Comparison of ENCODE assay signal across 32 cellular contexts in the genomic region with DNA sequence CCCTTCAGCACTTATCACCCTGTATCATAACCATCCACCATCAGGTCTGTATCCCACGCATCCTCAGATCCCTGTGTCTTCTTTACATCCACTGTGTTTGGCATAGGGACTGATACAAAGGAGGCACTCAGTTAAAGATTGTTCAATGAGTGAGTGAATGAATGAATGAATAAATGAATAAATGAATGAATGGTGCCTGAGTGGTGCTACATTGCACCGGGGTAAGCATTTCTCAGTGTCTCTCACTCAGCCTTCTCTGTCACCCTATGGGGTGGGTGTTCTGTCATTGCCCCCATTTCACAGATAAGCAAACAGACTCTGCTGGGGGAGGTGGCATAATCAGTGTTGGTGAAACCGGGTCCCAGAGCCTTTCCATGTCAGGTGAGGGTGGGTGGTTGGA. TPM values are rescaled to one million over a fixed set of nuclear protein-coding genes. Genes with fewer than 3 reads are reported as not detected.
DNase-seq lines count a peak whose midpoint lies in the region; ATAC-seq, FAIRE-seq and TF ChIP-seq lines count a peak whose summit lies in the region.
"Had no signal": no experiment of that assay in that cellular context is flagged by ENCODE, and none has a peak within 500 bp of the region (broad histone marks: within the 10 kb centered on the region; RNA-seq: fewer than 3 reads in every experiment).

No MANE protein-coding gene starts in this region.

- H3K4me3 Mint-ChIP-seq in activated CD4-positive, alpha-beta T cell treated with anti-CD3 and anti-CD28 coated beads for 36 hours: no peak overlapping the region
- H3K4me3 Mint-ChIP-seq in activated naive CD8-positive, alpha-beta T cell treated with anti-CD3 and anti-CD28 coated beads for 36 hours: no peak overlapping the region
- no peak overlapping the region for H3K4me3 Mint-ChIP-seq in neural progenitor cell
- H3K4me3 Mint-ChIP-seq: effector memory CD8-positive, alpha-beta T cell; H9; nephron had no signal

- intact Hi-C loops in activated CD4-positive, alpha-beta T cell treated with anti-CD3 and anti-CD28 coated beads for 36 hours (cut with DNase I, micrococcal nuclease): loop anchor here in 1 of 2 experiments (5.0 kb wide), 2 partner anchors 274 to 1351 kb away; a partner anchor contains a TSS
- intact Hi-C loops in pancreas (cut with DNase I): no loop called here

- TF ChIP-seq CTCF in DOHH2 (IDR thresholded peaks at IDR 0.05; ENCODE audit: low read depth, low read length, poor library complexity, severe bottlenecking): no peak
- TF ChIP-seq CTCF in neural progenitor cell (IDR thresholded peaks at IDR 0.05): no peak
- no peak for TF ChIP-seq CTCF in pancreas (IDR thresholded peaks at IDR 0.05)

- FAIRE-seq in pancreas (lab: Jason Lieb, UNC): no peak
- FAIRE-seq: GM19239, RCC 7860, small intestine had no signal

- CTCF ChIA-PET in activated CD4-positive, alpha-beta T cell treated with anti-CD3 and anti-CD28 coated beads for 36 hours (lab: Charles Lee): no interaction called here

- POLR2A ChIA-PET in activated CD4-positive, alpha-beta T cell treated with anti-CD3 and anti-CD28 coated beads for 36 hours (lab: Charles Lee): no interaction called here

- no peak overlapping the region for H3K9ac ChIP-seq in neural progenitor cell

- H3K36me3 Mint-ChIP-seq in activated CD4-positive, alpha-beta T cell treated with anti-CD3 and anti-CD28 coated beads for 36 hours (ENCODE audit: low read depth): peaks cover 4% of the 10 kb centered on the region
- H3K36me3 Mint-ChIP-seq in activated naive CD8-positive, alpha-beta T cell treated with anti-CD3 and anti-CD28 coated beads for 36 hours: peaks cover 7% of the 10 kb centered on the region
- H3K36me3 Mint-ChIP-seq in neural progenitor cell: no peaks in the 10 kb centered on the region

- no peaks in the 10 kb centered on the region for H3K27me3 Mint-ChIP-seq in activated CD4-positive, alpha-beta T cell treated with anti-CD3 and anti-CD28 coated beads for 36 hours
- no peaks in the 10 kb centered on the region for H3K27me3 Mint-ChIP-seq in activated naive CD8-positive, alpha-beta T cell treated with anti-CD3 and anti-CD28 coated beads for 36 hours
- peaks cover 33% of the 10 kb centered on the region for H3K27me3 Mint-ChIP-seq in neural progenitor cell (ENCODE audit: insufficient read depth, low read depth)
- H3K27me3 Mint-ChIP-seq: effector memory CD8-positive, alpha-beta T cell had no signal

- peaks cover 94% of the 10 kb centered on the region for H3K4me1 Mint-ChIP-seq in activated CD4-positive, alpha-beta T cell treated with anti-CD3 and anti-CD28 coated beads for 36 hours
- H3K4me1 Mint-ChIP-seq in activated naive CD8-positive, alpha-beta T cell treated with anti-CD3 and anti-CD28 coated beads for 36 hours: peaks cover 84% of the 10 kb centered on the region
- H3K4me1 Mint-ChIP-seq in neural progenitor cell: peaks cover 25% of the 10 kb centered on the region

- H3K4me2 ChIP-seq in DOHH2 (ENCODE audit: low read length) (peak overlapping the region; percentile 75; the same call in 1 of the 2 replicates), neural progenitor cell (no peak overlapping the region)

- H4K20me1 ChIP-seq in DOHH2 (ENCODE audit: control insufficient read depth, insufficient read depth, low read depth, low read length) (no peaks in the 10 kb centered on the region), neural progenitor cell (ENCODE audit: low read depth) (no peaks in the 10 kb centered on the region)

- H3K4me1 ChIP-seq in DOHH2 (ENCODE audit: control insufficient read depth, low read length) (peaks cover 96% of the 10 kb centered on the region), neural progenitor cell (peaks cover 17% of the 10 kb centered on the region), pancreas (peaks cover 0 to 4% (median 0%) of the 10 kb centered on the region in 3 donors)
- H3K4me1 ChIP-seq: SJCRH30 had no signal

- H3K36me3 ChIP-seq in DOHH2 (ENCODE audit: control insufficient read depth, low read length): peaks cover 16% of the 10 kb centered on the region
- no peaks in the 10 kb centered on the region for H3K36me3 ChIP-seq in neural progenitor cell
- H3K36me3 ChIP-seq in pancreas: no peaks in the 10 kb centered on the region
- H3K36me3 ChIP-seq: ascending aorta, cardiac muscle cell, left ventricle myocardium inferior, ovary, SJCRH30, upper lobe of left lung had no signal

- H3K27me3 ChIP-seq in DOHH2 (ENCODE audit: control insufficient read depth, low read length): no peaks in the 10 kb centered on the region
- peaks cover 29% of the 10 kb centered on the region for H3K27me3 ChIP-seq in neural progenitor cell
- H3K27me3 ChIP-seq in pancreas: no peaks in the 10 kb centered on the region
- H3K27me3 ChIP-seq: ascending aorta, ovary had no signal

- H3K27ac ChIP-seq in DOHH2 (ENCODE audit: low read depth, low read length) (peak overlapping the region; percentile 93), neural progenitor cell (no peak overlapping the region), pancreas (no peak overlapping the region)
- H3K27ac ChIP-seq: 22Rv1, ascending aorta, cardiac muscle cell, coronary artery, left ventricle myocardium inferior, ovary, SJCRH30, upper lobe of left lung had no signal

- no peaks in the 10 kb centered on the region for H3K9me3 ChIP-seq in DOHH2 (ENCODE audit: control insufficient read depth, insufficient read depth, low read length)
- H3K9me3 ChIP-seq in neural progenitor cell (ENCODE audit: low read depth): no peaks in the 10 kb centered on the region
- H3K9me3 ChIP-seq in pancreas: no peaks in the 10 kb centered on the region
- H3K9me3 ChIP-seq: ascending aorta, left ventricle myocardium inferior, ovary, SJCRH30, upper lobe of left lung had no signal

- H2AFZ ChIP-seq in neural progenitor cell (replicated peaks): no peak overlapping the region

- no peaks in the 10 kb centered on the region for H3K9me2 ChIP-seq in DOHH2 (replicated peaks; ENCODE audit: control insufficient read depth, low read length)

- H3F3A ChIP-seq in DOHH2 (ENCODE audit: control insufficient read depth, insufficient read depth): peaks cover 53% of the 10 kb centered on the region
- H3F3A ChIP-seq in neural progenitor cell (ENCODE audit: low read depth): peaks cover 9% of the 10 kb centered on the region

- no peak overlapping the region for H3K4me3 ChIP-seq in DOHH2 (ENCODE audit: low read length)
- H3K4me3 ChIP-seq in neural progenitor cell: no peak overlapping the region
- no peak overlapping the region for H3K4me3 ChIP-seq in pancreas
- H3K4me3 ChIP-seq: ascending aorta, cardiac muscle cell, coronary artery, left ventricle myocardium inferior, ovary, SJCRH30, upper lobe of left lung had no signal

- H3K79me2 ChIP-seq in DOHH2 (ENCODE audit: control insufficient read depth, low read length) (no peaks in the 10 kb centered on the region), neural progenitor cell (ENCODE audit: low read depth) (no peaks in the 10 kb centered on the region)

- peaks cover 6% of the 10 kb centered on the region for H3K9me3 Mint-ChIP-seq in activated CD4-positive, alpha-beta T cell treated with anti-CD3 and anti-CD28 coated beads for 36 hours (ENCODE audit: low read depth)
- H3K9me3 Mint-ChIP-seq in activated naive CD8-positive, alpha-beta T cell treated with anti-CD3 and anti-CD28 coated beads for 36 hours: peaks cover 10% of the 10 kb centered on the region
- peaks cover 2% of the 10 kb centered on the region for H3K9me3 Mint-ChIP-seq in neural progenitor cell
- H3K9me3 Mint-ChIP-seq: effector memory CD8-positive, alpha-beta T cell; H9 had no signal

- H3K27ac Mint-ChIP-seq in activated CD4-positive, alpha-beta T cell treated with anti-CD3 and anti-CD28 coated beads for 36 hours: peak overlapping the region; percentile 26
- peak overlapping the region; percentile 97 for H3K27ac Mint-ChIP-seq in activated naive CD8-positive, alpha-beta T cell treated with anti-CD3 and anti-CD28 coated beads for 36 hours
- H3K27ac Mint-ChIP-seq in neural progenitor cell: peak overlapping the region; percentile 85
- H3K27ac Mint-ChIP-seq: nephron had no signal

- ATAC-seq in activated CD4-positive, alpha-beta T cell treated with anti-CD3 and anti-CD28 coated beads for 36 hours: no peak
- ATAC-seq in HG02588 (IDR thresholded peaks at IDR 0.05; ENCODE audit: unreplicated experiment) (no peak), GM18909 (IDR thresholded peaks at IDR 0.05; ENCODE audit: poor library complexity, unreplicated experiment) (no peak), pancreas (no peak)
- ATAC-seq: effector memory CD8-positive, alpha-beta T cell had no signal

- no peak for DNase-seq in activated CD4-positive, alpha-beta T cell treated with anti-CD3 and anti-CD28 coated beads for 36 hours
- no peak for DNase-seq in activated CD4-positive, alpha-beta T cell treated with anti-CD3 and anti-CD28 coated beads for 4 hours
- no peak for DNase-seq in activated naive CD8-positive, alpha-beta T cell treated with anti-CD3 and anti-CD28 coated beads for 36 hours
- DNase-seq in neural progenitor cell (ENCODE audit: low spot score): no peak
- no peak for DNase-seq in pancreas
- DNase-seq: activated naive CD4-positive, alpha-beta T cell treated with Interleukin-2 at 50 U/mL for 16 hours; activated T-cell treated with anti-CD3 and anti-CD28 coated beads, Interleukin-2, amount 50 U/mL, for 48 hours; DMS153; effector memory CD8-positive, alpha-beta T cell; erythroblast; glutamatergic neuron; H9; IMR-90; islet precursor cell; left ventricle myocardium inferior; NCI-H1105; NCI-H1930; NCI-H526 treated with DMSO at 0.1 percent for 48 hours; ovary; small intestine; upper lobe of left lung had no signal

- WGBS in pancreas, 2 donors: 62 to 79% methylated on average over 3 of the region's 3 CpGs

RNA-seq across cellular contexts. Expression of a gene that starts 56.6 kb away (rescaled TPM):
- total RNA-seq in activated CD4-positive, alpha-beta T cell treated with anti-CD3 and anti-CD28 coated beads for 36 hours: 10 to 100 TPM; 42.6 to 43.9 TPM
- total RNA-seq in activated naive CD8-positive, alpha-beta T cell treated with anti-CD3 and anti-CD28 coated beads for 36 hours: 10 to 100 TPM; 59.1 to 59.5 TPM
- total RNA-seq in neural progenitor cell (ENCODE audit: low replicate concordance) (99.9 and 235 TPM in 2 replicates), pancreas (10 to 100 TPM; 16.6 to 54.0 (median 31.2) TPM)
- 10 to 100 TPM; 40.1 to 51.9 TPM for polyA plus RNA-seq in pancreas

Comparison
In these comparisons a context has a peak if more than half of its experiments do, and no peak if none do; other contexts are left out.
1. H3K27ac Mint-ChIP-seq: peak in every context shown above with its lines; median percentile 97 in activated naive CD8-positive, alpha-beta T cell treated with anti-CD3 and anti-CD28 coated beads for 36 hours; 85 in neural progenitor cell; 26 in activated CD4-positive, alpha-beta T cell treated with anti-CD3 and anti-CD28 coated beads for 36 hours.